31 cellular contexts compared by ENCODE assay signal in genomic region chr14:30462358-30462757, GRCh38.
"Had no signal": no experiment of that assay in that cellular context is flagged by ENCODE, and none has a peak within 500 bp of the region (broad histone marks: within the 10 kb centered on the region; RNA-seq: fewer than 3 reads in every experiment).

No MANE protein-coding gene starts in this region.

- H3K9me3 Mint-ChIP-seq: activated CD4-positive, alpha-beta T cell treated with anti-CD3 and anti-CD28 coated beads, Interleukin-2, amount 10 ng/mL, durations not matched to agents 7 days and 5 days; activated naive CD4-positive, alpha-beta T cell treated with anti-CD3 and anti-CD28 coated beads, Interleukin-2, amount 10 ng/mL, durations not matched to agents 7 days and 5 days; activated naive CD8-positive, alpha-beta T cell treated with anti-CD3 and anti-CD28 coated beads, Interleukin-2, amount 50 U/mL, for 24 hours; activated T-cell treated with anti-CD3 and anti-CD28 coated beads, Interleukin-2, amount 50 U/mL, for 24 hours; central memory CD8-positive, alpha-beta T cell; T-helper 1 cell treated with Interleukin-12 subunit alpha and Interleukin-12 subunit beta and Interleukin-4 antibody, amounts not matched to agents 30 μg/mL and 1 μg/mL, for 36 hours; T-helper 2 cell treated with Interferon-gamma antibody and Interleukin-4, amounts not matched to agents 5 μg/mL and 100 μg/mL, for 36 hours had no signal

- H3K27ac ChIP-seq: brain microvascular endothelial cell, cardiac muscle cell, colonic mucosa, Peyer's patch, SJSA1 had no signal

- H3K4me3 ChIP-seq: cardiac muscle cell, colonic mucosa, Peyer's patch, SJSA1 had no signal

- H3K27me3 Mint-ChIP-seq: activated naive CD4-positive, alpha-beta T cell treated with anti-CD3 and anti-CD28 coated beads, Interleukin-2, amount 10 ng/mL, durations not matched to agents 7 days and 5 days had no signal

- H3K4me1 Mint-ChIP-seq: activated CD4-positive, alpha-beta T cell treated with anti-CD3 and anti-CD28 coated beads, Interleukin-2, amount 10 ng/mL, durations not matched to agents 7 days and 5 days; activated naive CD4-positive, alpha-beta T cell treated with anti-CD3 and anti-CD28 coated beads, Interleukin-2, amount 10 ng/mL, durations not matched to agents 7 days and 5 days; activated naive CD8-positive, alpha-beta T cell treated with anti-CD3 and anti-CD28 coated beads, Interleukin-2, amount 50 U/mL, for 24 hours; central memory CD8-positive, alpha-beta T cell had no signal

- H3K36me3 ChIP-seq: brain microvascular endothelial cell, cardiac muscle cell, colonic mucosa, Peyer's patch, SJSA1 had no signal

- H3K27ac Mint-ChIP-seq: activated CD4-positive, alpha-beta T cell treated with anti-CD3 and anti-CD28 coated beads, Interleukin-2, amount 10 ng/mL, durations not matched to agents 7 days and 5 days; activated CD8-positive, alpha-beta T cell treated with anti-CD3 and anti-CD28 coated beads, Interleukin-2, amount 10 ng/mL, durations not matched to agents 7 days and 5 days; activated naive CD4-positive, alpha-beta T cell treated with anti-CD3 and anti-CD28 coated beads, Interleukin-2, amount 10 ng/mL, durations not matched to agents 7 days and 5 days; activated naive CD8-positive, alpha-beta T cell; activated naive CD8-positive, alpha-beta T cell treated with anti-CD3 and anti-CD28 coated beads, Interleukin-2, amount 50 U/mL, for 24 hours; activated T-cell treated with anti-CD3 and anti-CD28 coated beads, Interleukin-2, amount 50 U/mL, for 24 hours; T-helper 1 cell treated with Interleukin-12 subunit alpha and Interleukin-12 subunit beta and Interleukin-4 antibody, amounts not matched to agents 30 μg/mL and 1 μg/mL, for 36 hours; T-helper 2 cell treated with Interferon-gamma antibody and Interleukin-4, amounts not matched to agents 5 μg/mL and 100 μg/mL, for 36 hours had no signal

- H3K4me1 ChIP-seq: colonic mucosa, Peyer's patch, SJSA1 had no signal

- H3K9me3 ChIP-seq: colonic mucosa, Peyer's patch, SJSA1, SK-N-SH had no signal

- H3K36me3 Mint-ChIP-seq: activated naive CD4-positive, alpha-beta T cell treated with anti-CD3 and anti-CD28 coated beads, Interleukin-2, amount 10 ng/mL, durations not matched to agents 7 days and 5 days; activated naive CD8-positive, alpha-beta T cell had no signal

- ATAC-seq: activated CD8-positive, alpha-beta T cell treated with anti-CD3 and anti-CD28 coated beads, Interleukin-2, amount 10 ng/mL, durations not matched to agents 7 days and 5 days; activated naive CD8-positive, alpha-beta T cell treated with anti-CD3 and anti-CD28 coated beads, Interleukin-2, amount 50 U/mL, for 24 hours; PC-3 had no signal

- FAIRE-seq: TTC549 had no signal

- H3K27me3 ChIP-seq: brain microvascular endothelial cell, cardiac muscle cell, colonic mucosa, Peyer's patch, SJSA1 had no signal

- DNase-seq: activated CD4-positive, alpha-beta T cell treated with anti-CD3 and anti-CD28 coated beads, Interleukin-2, amount 10 ng/mL, durations not matched to agents 7 days and 5 days; activated CD4-positive, alpha-beta T cell treated with anti-CD3 and anti-CD28 coated beads, Interleukin-2, amount 50 U/mL, for 48 hours; activated CD8-positive, alpha-beta T cell treated with anti-CD3 and anti-CD28 coated beads, Interleukin-2, amount 10 ng/mL, durations not matched to agents 7 days and 5 days; activated naive CD4-positive, alpha-beta T cell treated with anti-CD3 and anti-CD28 coated beads, Interleukin-2, amount 10 ng/mL, durations not matched to agents 7 days and 5 days; activated naive CD8-positive, alpha-beta T cell treated with anti-CD3 and anti-CD28 coated beads, Interleukin-2, amount 50 U/mL, for 24 hours; activated T-cell treated with anti-CD3 and anti-CD28 coated beads, Interleukin-2, amount 50 U/mL, for 24 hours; anterior cingulate cortex; brain microvascular endothelial cell; colonic mucosa; Karpas-422; KBM-7; NCI-H1105; NCI-H1436 treated with DMSO at 0.1 percent for 48 hours; NCI-H187 treated with DMSO at 0.1 percent for 48 hours; NCI-H226; NCI-H446 treated with DMSO at 0.1 percent for 48 hours; NCI-H524; NCI-H82; NK-92 treated with Interleukin-12 subunit alpha and Interleukin-12 subunit beta, amount 100 ng/mL, for 24 hours; PC-3; Peyer's patch; RPMI8226; SHP77 treated with DMSO at 0.1 percent for 48 hours; SK-N-SH had no signal

- H3K4me3 Mint-ChIP-seq: activated CD4-positive, alpha-beta T cell treated with anti-CD3 and anti-CD28 coated beads, Interleukin-2, amount 10 ng/mL, durations not matched to agents 7 days and 5 days; activated CD8-positive, alpha-beta T cell treated with anti-CD3 and anti-CD28 coated beads, Interleukin-2, amount 10 ng/mL, durations not matched to agents 7 days and 5 days; activated naive CD4-positive, alpha-beta T cell treated with anti-CD3 and anti-CD28 coated beads, Interleukin-2, amount 10 ng/mL, durations not matched to agents 7 days and 5 days; activated naive CD8-positive, alpha-beta T cell; activated naive CD8-positive, alpha-beta T cell treated with anti-CD3 and anti-CD28 coated beads, Interleukin-2, amount 50 U/mL, for 24 hours; activated T-cell treated with anti-CD3 and anti-CD28 coated beads, Interleukin-2, amount 50 U/mL, for 24 hours; central memory CD8-positive, alpha-beta T cell; T-helper 1 cell treated with Interleukin-12 subunit alpha and Interleukin-12 subunit beta and Interleukin-4 antibody, amounts not matched to agents 30 μg/mL and 1 μg/mL, for 36 hours; T-helper 2 cell treated with Interferon-gamma antibody and Interleukin-4, amounts not matched to agents 5 μg/mL and 100 μg/mL, for 36 hours had no signal
